8 cellular contexts compared by ENCODE assay signal in the genomic region with DNA sequence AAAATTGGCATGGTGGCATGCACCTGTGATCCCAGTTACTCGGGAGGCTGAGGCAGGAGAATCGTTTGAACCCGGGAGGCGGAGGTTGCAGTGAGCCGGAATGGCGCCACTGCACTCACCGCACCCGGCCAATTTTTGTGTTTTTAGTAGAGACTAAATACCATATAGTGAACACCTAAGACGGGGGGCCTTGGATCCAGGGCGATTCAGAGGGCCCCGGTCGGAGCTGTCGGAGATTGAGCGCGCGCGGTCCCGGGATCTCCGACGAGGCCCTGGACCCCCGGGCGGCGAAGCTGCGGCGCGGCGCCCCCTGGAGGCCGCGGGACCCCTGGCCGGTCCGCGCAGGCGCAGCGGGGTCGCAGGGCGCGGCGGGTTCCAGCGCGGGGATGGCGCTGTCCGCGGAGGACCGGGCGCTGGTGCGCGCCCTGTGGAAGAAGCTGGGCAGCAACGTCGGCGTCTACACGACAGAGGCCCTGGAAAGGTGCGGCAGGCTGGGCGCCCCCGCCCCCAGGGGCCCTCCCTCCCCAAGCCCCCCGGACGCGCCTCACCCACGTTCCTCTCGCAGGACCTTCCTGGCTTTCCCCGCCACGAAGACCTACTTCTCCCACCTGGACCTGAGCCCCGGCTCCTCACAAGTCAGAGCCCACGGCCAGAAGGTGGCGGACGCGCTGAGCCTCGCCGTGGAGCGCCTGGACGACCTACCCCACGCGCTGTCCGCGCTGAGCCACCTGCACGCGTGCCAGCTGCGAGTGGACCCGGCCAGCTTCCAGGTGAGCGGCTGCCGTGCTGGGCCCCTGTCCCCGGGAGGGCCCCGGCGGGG. TPM values are rescaled to one million over a fixed set of nuclear protein-coding genes. Genes with fewer than 3 reads are reported as not detected.
DNase-seq lines count a peak whose midpoint lies in the region; ATAC-seq and TF ChIP-seq lines count a peak whose summit lies in the region.

A gene (plus strand): TSS at position 359 of the 820 bp plus-strand sequence. CDS start 28 bp downstream, at position 387.

- POLR2A ChIA-PET in activated B cell treated with CpG ODN at 0.5 μM for 24 hours (lab: Charles Lee), result interaction anchor here (1.6 kb wide), 1 partner anchor 48 kb away, joined by 4 read pairs; no protein-coding TSS in a partner anchor

- peaks cover 10% of the 10 kb centered on the region for H3K4me1 Mint-ChIP-seq in activated B cell treated with CpG ODN at 0.5 μM for 24 hours
- H3K4me1 Mint-ChIP-seq in nephron progenitor cell, result no peaks in the 10 kb centered on the region

- no peaks in the 10 kb centered on the region; the same call in 1 of the 2 replicates for H3K36me3 ChIP-seq in H7 (replicated peaks; ENCODE audit: control insufficient read depth, insufficient read depth, low read length)

- H3K9me3 Mint-ChIP-seq in activated B cell treated with CpG ODN at 0.5 μM for 24 hours, result no peaks in the 10 kb centered on the region
- H3K9me3 Mint-ChIP-seq in nephron progenitor cell, result no peaks in the 10 kb centered on the region

- TF ChIP-seq CTCF in activated B cell treated with CpG ODN at 0.5 μM for 24 hours (IDR thresholded peaks at IDR 0.05), result no peak
- peak; percentile 32 for TF ChIP-seq CTCF in epithelial cell of proximal tubule (conservative IDR thresholded peaks at IDR 0.05; ENCODE audit: low read depth, low read length)
- peak; percentile 26 for TF ChIP-seq CTCF in nephron progenitor cell (IDR thresholded peaks at IDR 0.05)

- H3K27ac Mint-ChIP-seq in activated B cell treated with CpG ODN at 0.5 μM for 24 hours (no peak within 1 kb of the TSS), nephron progenitor cell (no peak within 1 kb of the TSS)

- TF ChIP-seq POLR2A in GM18505 (IDR thresholded peaks at IDR 0.05; ENCODE audit: borderline replicate concordance, extremely low read depth, insufficient read depth, insufficient read length), result no peak

- DNase-seq in AG08395 (ENCODE audit: low spot score), result peak; percentile 53
- DNase-seq in H7, result peak; percentile 95
- peak; percentile 45 for DNase-seq in activated B cell treated with CpG ODN at 0.5 μM for 24 hours
- DNase-seq in epithelial cell of proximal tubule (ENCODE audit: low read depth), result no peak
- DNase-seq in nephron progenitor cell, result peak; percentile 82
- DNase-seq in NK-92 (lab: John Stamatoyannopoulos, UW; ENCODE audit: unreplicated experiment), result no peak

- H3K4me3 ChIP-seq in H7 (ENCODE audit: insufficient read depth, low read depth, low read length) (peak within 1 kb of the TSS; percentile 39), epithelial cell of proximal tubule (ENCODE audit: low read depth, low read length) (peak within 1 kb of the TSS; percentile 45)

- CTCF ChIA-PET in activated B cell treated with CpG ODN at 0.5 μM for 24 hours (lab: Charles Lee), result interaction anchor here (1.1 kb wide), 1 partner anchor 76 kb away, joined by 3 read pairs; no protein-coding TSS in a partner anchor

- intact Hi-C loops in activated B cell treated with CpG ODN at 0.5 μM for 24 hours (cut with micrococcal nuclease), result no loop called here

- peak within 1 kb of the TSS; percentile 28 for H3K4me3 Mint-ChIP-seq in activated B cell treated with CpG ODN at 0.5 μM for 24 hours
- peak within 1 kb of the TSS; percentile 54 for H3K4me3 Mint-ChIP-seq in nephron progenitor cell

- ATAC-seq in activated B cell treated with CpG ODN at 0.5 μM for 24 hours (ENCODE audit: low read depth), result peak; percentile 5
- no peak for ATAC-seq in GM18505 (IDR thresholded peaks at IDR 0.05; ENCODE audit: unreplicated experiment)
- ATAC-seq in GM18907 (IDR thresholded peaks at IDR 0.05; ENCODE audit: unreplicated experiment), result no peak

- H3K36me3 Mint-ChIP-seq in activated B cell treated with CpG ODN at 0.5 μM for 24 hours (ENCODE audit: low read depth) (peaks cover 3% of the 10 kb centered on the region), nephron progenitor cell (ENCODE audit: low read depth) (peaks cover 13% of the 10 kb centered on the region)

- H3K27me3 Mint-ChIP-seq in activated B cell treated with CpG ODN at 0.5 μM for 24 hours (peaks cover 14% of the 10 kb centered on the region), nephron progenitor cell (ENCODE audit: low read depth, poor library complexity) (peaks cover 44% of the 10 kb centered on the region)

- peaks cover 52% of the 10 kb centered on the region for H3K27me3 ChIP-seq in H7 (ENCODE audit: control insufficient read depth, insufficient read depth, low read length)

RNA-seq across cellular contexts. Expression of the gene that starts here (rescaled TPM):
- total RNA-seq in H7 (2014; rRNA removed; shearing (Covaris generic)), result 0.59 and 1.6 TPM in 2 replicates
- total RNA-seq in activated B cell treated with CpG ODN at 0.5 μM for 24 hours (not detected in 2 replicates), epithelial cell of proximal tubule (1.5 and 12.1 TPM in 2 replicates)

Comparison
In these comparisons a context has a peak if more than half of its experiments do, and no peak if none do; other contexts are left out.
1. Peak in DNase-seq and ATAC-seq in activated B cell treated with CpG ODN at 0.5 μM for 24 hours; RNA of the gene not detected or under 1 TPM.
2. DNase-seq: peak in AG08395 (single experiment), H7 (single experiment) and nephron progenitor cell (single experiment); none in epithelial cell of proximal tubule (single experiment) and NK-92 (single experiment).